ENCODE assay signal across 23 cellular contexts in the genomic region with DNA sequence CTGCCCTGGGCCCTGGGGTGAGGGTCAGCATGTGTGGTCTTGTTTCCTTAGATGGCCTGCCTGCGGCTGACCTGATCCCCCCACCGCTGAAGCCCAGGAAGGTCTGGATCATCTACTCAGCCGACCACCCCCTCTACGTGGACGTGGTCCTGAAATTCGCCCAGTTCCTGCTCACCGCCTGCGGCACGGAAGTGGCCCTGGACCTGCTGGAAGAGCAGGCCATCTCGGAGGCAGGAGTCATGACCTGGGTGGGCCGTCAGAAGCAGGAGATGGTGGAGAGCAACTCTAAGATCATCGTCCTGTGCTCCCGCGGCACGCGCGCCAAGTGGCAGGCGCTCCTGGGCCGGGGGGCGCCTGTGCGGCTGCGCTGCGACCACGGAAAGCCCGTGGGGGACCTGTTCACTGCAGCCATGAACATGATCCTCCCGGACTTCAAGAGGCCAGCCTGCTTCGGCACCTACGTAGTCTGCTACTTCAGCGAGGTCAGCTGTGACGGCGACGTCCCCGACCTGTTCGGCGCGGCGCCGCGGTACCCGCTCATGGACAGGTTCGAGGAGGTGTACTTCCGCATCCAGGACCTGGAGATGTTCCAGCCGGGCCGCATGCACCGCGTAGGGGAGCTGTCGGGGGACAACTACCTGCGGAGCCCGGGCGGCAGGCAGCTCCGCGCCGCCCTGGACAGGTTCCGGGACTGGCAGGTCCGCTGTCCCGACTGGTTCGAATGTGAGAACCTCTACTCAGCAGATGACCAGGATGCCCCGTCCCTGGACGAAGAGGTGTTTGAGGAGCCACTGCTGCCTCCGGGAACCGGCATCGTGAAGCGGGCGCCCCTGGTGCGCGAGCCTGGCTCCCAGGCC.
"Had no signal": no experiment of that assay in that cellular context is flagged by ENCODE, and none has a peak within 500 bp of the region (broad histone marks: within the 10 kb centered on the region; RNA-seq: fewer than 3 reads in every experiment).

No MANE protein-coding gene starts in this region.

- H3K4me3 ChIP-seq: heart right ventricle, thoracic aorta had no signal

- H3K9me3 Mint-ChIP-seq: activated naive CD8-positive, alpha-beta T cell treated with anti-CD3 and anti-CD28 coated beads for 36 hours; activated T-cell treated with anti-CD3 and anti-CD28 coated beads, Interleukin-2, amount 50 U/mL, for 4 hours; activated T-helper 2 cell treated with anti-CD3 and anti-CD28 coated beads, Interferon-gamma antibody, Interleukin-2, Interleukin-4, amounts not matched to agents 10 μg/mL and 5 μg/mL and 100 μg/mL, durations not matched to agents 14 hours and 24 hours and 36 hours; mesothelial cell of epicardium; nephron progenitor cell; stimulated activated memory B cell treated with anti-CD40 and anti-IgM and Interleukin-4, amounts not matched to agents 10 μg/mL and 1 μg/mL and 100 μg/mL, for 72 hours; type B pancreatic cell; WTC11 had no signal

- H3K9me3 ChIP-seq: heart right ventricle, thoracic aorta had no signal

- H3K4me3 Mint-ChIP-seq: activated naive CD8-positive, alpha-beta T cell treated with anti-CD3 and anti-CD28 coated beads for 36 hours; activated T-cell treated with anti-CD3 and anti-CD28 coated beads, Interleukin-2, amount 50 U/mL, for 4 hours; mesothelial cell of epicardium; nephron progenitor cell; stimulated activated memory B cell treated with anti-CD40 and anti-IgM and Interleukin-4, amounts not matched to agents 10 μg/mL and 1 μg/mL and 100 μg/mL, for 72 hours; type B pancreatic cell; WTC11 had no signal

- ATAC-seq: activated T-cell treated with anti-CD3 and anti-CD28 coated beads, Interleukin-2, amount 50 U/mL, for 4 hours; left lobe of liver; sciatic nerve; WTC11 had no signal

- H3K27me3 ChIP-seq: heart right ventricle had no signal

- H3K4me1 Mint-ChIP-seq: mesothelial cell of epicardium; stimulated activated memory B cell treated with anti-CD40 and anti-IgM and Interleukin-4, amounts not matched to agents 10 μg/mL and 1 μg/mL and 100 μg/mL, for 72 hours had no signal

- H3K27ac Mint-ChIP-seq: activated T-helper 2 cell treated with anti-CD3 and anti-CD28 coated beads, Interferon-gamma antibody, Interleukin-2, Interleukin-4, amounts not matched to agents 10 μg/mL and 5 μg/mL and 100 μg/mL, durations not matched to agents 14 hours and 24 hours and 36 hours; mesothelial cell of epicardium; nephron progenitor cell; stimulated activated memory B cell treated with anti-CD40 and anti-IgM and Interleukin-4, amounts not matched to agents 10 μg/mL and 1 μg/mL and 100 μg/mL, for 72 hours; type B pancreatic cell had no signal

- FAIRE-seq: astrocyte, endometrium, small intestine had no signal

- H3K36me3 Mint-ChIP-seq: type B pancreatic cell, WTC11 had no signal

- H3K27me3 Mint-ChIP-seq: activated naive CD8-positive, alpha-beta T cell treated with anti-CD3 and anti-CD28 coated beads for 36 hours; stimulated activated memory B cell treated with anti-CD40 and anti-IgM and Interleukin-4, amounts not matched to agents 10 μg/mL and 1 μg/mL and 100 μg/mL, for 72 hours; type B pancreatic cell had no signal

- H3K27ac ChIP-seq: thoracic aorta had no signal

- DNase-seq: activated CD4-positive, alpha-beta T cell treated with anti-CD3 and anti-CD28 coated beads, Interleukin-2, amount 50 U/mL, for 48 hours; activated CD8-positive, alpha-beta memory T cell treated with anti-CD3 and anti-CD28 coated beads, Interleukin-2, amount 50 U/mL, for 48 hours; activated naive CD4-positive, alpha-beta T cell; activated naive CD8-positive, alpha-beta T cell treated with anti-CD3 and anti-CD28 coated beads for 36 hours; activated T-cell treated with anti-CD3 and anti-CD28 coated beads, Interleukin-2, amount 50 U/mL, for 4 hours; cortex of kidney; heart right ventricle; islet precursor cell; nephron progenitor cell; occipital lobe; small intestine; stimulated activated CD4-positive, alpha-beta T cell treated with anti-CD3 and anti-CD28 coated beads, Interleukin-15, amount 100 ng/mL, for 24 hours; T-helper 9 cell had no signal
